1 cellular context compared by ENCODE assay signal in genomic region chr12:12890815-12891645, GRCh38.
TF ChIP-seq lines count a peak whose summit lies in the region.

GPRC5A (plus strand) TSS chr12:12891562; CDS start chr12:12908250, 16,688 bp downstream.

TF ChIP-seq in HEK293, 187 proteins besides CTCF, POLR2A, EP300 and RAD21 (continued from another document and continues in another):
- TF ChIP-seq, protein P1, sequence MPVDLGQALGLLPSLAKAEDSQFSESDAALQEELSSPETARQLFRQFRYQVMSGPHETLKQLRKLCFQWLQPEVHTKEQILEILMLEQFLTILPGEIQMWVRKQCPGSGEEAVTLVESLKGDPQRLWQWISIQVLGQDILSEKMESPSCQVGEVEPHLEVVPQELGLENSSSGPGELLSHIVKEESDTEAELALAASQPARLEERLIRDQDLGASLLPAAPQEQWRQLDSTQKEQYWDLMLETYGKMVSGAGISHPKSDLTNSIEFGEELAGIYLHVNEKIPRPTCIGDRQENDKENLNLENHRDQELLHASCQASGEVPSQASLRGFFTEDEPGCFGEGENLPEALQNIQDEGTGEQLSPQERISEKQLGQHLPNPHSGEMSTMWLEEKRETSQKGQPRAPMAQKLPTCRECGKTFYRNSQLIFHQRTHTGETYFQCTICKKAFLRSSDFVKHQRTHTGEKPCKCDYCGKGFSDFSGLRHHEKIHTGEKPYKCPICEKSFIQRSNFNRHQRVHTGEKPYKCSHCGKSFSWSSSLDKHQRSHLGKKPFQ (tag by site-specific recombination; IDR thresholded peaks at IDR 0.05) = 0 out of 2 replicates have a peak, but pooled peaks have one; percentile 28
- no peak for TF ChIP-seq ZNF280C (tag by site-specific recombination; IDR thresholded peaks at IDR 0.05)
- TF ChIP-seq ZNF544 (tag by site-specific recombination; IDR thresholded peaks at IDR 0.05) = no peak
- TF ChIP-seq ZNF600 (tag by site-specific recombination; IDR thresholded peaks at IDR 0.05) = peak; percentile 96
- TF ChIP-seq ZNF221 (tag by site-specific recombination; IDR thresholded peaks at IDR 0.05; ENCODE audit: borderline replicate concordance) = no peak; the same call in 1 of the 2 replicates
- TF ChIP-seq, protein P2, sequence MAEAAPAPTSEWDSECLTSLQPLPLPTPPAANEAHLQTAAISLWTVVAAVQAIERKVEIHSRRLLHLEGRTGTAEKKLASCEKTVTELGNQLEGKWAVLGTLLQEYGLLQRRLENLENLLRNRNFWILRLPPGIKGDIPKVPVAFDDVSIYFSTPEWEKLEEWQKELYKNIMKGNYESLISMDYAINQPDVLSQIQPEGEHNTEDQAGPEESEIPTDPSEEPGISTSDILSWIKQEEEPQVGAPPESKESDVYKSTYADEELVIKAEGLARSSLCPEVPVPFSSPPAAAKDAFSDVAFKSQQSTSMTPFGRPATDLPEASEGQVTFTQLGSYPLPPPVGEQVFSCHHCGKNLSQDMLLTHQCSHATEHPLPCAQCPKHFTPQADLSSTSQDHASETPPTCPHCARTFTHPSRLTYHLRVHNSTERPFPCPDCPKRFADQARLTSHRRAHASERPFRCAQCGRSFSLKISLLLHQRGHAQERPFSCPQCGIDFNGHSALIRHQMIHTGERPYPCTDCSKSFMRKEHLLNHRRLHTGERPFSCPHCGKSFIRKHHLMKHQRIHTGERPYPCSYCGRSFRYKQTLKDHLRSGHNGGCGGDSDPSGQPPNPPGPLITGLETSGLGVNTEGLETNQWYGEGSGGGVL (tag by site-specific recombination; IDR thresholded peaks at IDR 0.05) = peak; percentile 93
- TF ChIP-seq ZNF24 (tag by site-specific recombination; IDR thresholded peaks at IDR 0.05) = peak; percentile 91
- no peak for TF ChIP-seq ZNF621 (tag by site-specific recombination; IDR thresholded peaks at IDR 0.05)
- TF ChIP-seq ZNF341 (tag by site-specific recombination; IDR thresholded peaks at IDR 0.05; ENCODE audit: low read depth) = peak; percentile 34
- no peak for TF ChIP-seq ZNF791 (tag by site-specific recombination; IDR thresholded peaks at IDR 0.05)
- no peak for TF ChIP-seq REPIN1 (tag by site-specific recombination; IDR thresholded peaks at IDR 0.05; ENCODE audit: low read depth)
- TF ChIP-seq ZNF133 (tag by site-specific recombination; IDR thresholded peaks at IDR 0.05) = peak; percentile 14; the same call in 1 of the 2 replicates
- TF ChIP-seq, protein P3, sequence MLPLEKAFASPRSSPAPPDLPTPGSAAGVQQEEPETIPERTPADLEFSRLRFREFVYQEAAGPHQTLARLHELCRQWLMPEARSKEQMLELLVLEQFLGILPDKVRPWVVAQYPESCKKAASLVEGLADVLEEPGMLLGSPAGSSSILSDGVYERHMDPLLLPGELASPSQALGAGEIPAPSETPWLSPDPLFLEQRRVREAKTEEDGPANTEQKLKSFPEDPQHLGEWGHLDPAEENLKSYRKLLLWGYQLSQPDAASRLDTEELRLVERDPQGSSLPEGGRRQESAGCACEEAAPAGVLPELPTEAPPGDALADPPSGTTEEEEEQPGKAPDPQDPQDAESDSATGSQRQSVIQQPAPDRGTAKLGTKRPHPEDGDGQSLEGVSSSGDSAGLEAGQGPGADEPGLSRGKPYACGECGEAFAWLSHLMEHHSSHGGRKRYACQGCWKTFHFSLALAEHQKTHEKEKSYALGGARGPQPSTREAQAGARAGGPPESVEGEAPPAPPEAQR (tag by site-specific recombination; IDR thresholded peaks at IDR 0.05) = no peak
- peak; percentile 79 for TF ChIP-seq ZNF366 (tag by site-specific recombination; conservative IDR thresholded peaks at IDR 0.05)
- no peak for TF ChIP-seq ZNF776 (tag by site-specific recombination; IDR thresholded peaks at IDR 0.05; ENCODE audit: borderline replicate concordance)
- TF ChIP-seq ZNF23 (tag by site-specific recombination; IDR thresholded peaks at IDR 0.05; ENCODE audit: borderline replicate concordance) = no peak
- TF ChIP-seq OVOL3 (tag by site-specific recombination; IDR thresholded peaks at IDR 0.05) = 0 out of 2 replicates have a peak, but pooled peaks have one; percentile 10
- TF ChIP-seq ZNF302 (tag by site-specific recombination; IDR thresholded peaks at IDR 0.05; ENCODE audit: low read depth) = no peak
- TF ChIP-seq ZNF747 (tag by site-specific recombination; IDR thresholded peaks at IDR 0.05) = no peak
- no peak for TF ChIP-seq ZNF37A (tag by site-specific recombination; IDR thresholded peaks at IDR 0.05)
- TF ChIP-seq ZNF121 (tag by site-specific recombination; IDR thresholded peaks at IDR 0.05) = peak; percentile 72
- TF ChIP-seq YY2 (tag by site-specific recombination; IDR thresholded peaks at IDR 0.05) = no peak
- no peak for TF ChIP-seq ZNF626 (tag by site-specific recombination; IDR thresholded peaks at IDR 0.05)
- TF ChIP-seq ZNF473 (tag by site-specific recombination; IDR thresholded peaks at IDR 0.05) = no peak
- peak; percentile 74; the same call in 1 of the 2 replicates for TF ChIP-seq ZNF324 (tag by site-specific recombination; IDR thresholded peaks at IDR 0.05)
- peak; percentile 17 for TF ChIP-seq ZSCAN23 (tag by site-specific recombination; IDR thresholded peaks at IDR 0.05)
- no peak for TF ChIP-seq ZBTB7A (tag by site-specific recombination; IDR thresholded peaks at IDR 0.05; ENCODE audit: low read depth)
- TF ChIP-seq, protein P4, sequence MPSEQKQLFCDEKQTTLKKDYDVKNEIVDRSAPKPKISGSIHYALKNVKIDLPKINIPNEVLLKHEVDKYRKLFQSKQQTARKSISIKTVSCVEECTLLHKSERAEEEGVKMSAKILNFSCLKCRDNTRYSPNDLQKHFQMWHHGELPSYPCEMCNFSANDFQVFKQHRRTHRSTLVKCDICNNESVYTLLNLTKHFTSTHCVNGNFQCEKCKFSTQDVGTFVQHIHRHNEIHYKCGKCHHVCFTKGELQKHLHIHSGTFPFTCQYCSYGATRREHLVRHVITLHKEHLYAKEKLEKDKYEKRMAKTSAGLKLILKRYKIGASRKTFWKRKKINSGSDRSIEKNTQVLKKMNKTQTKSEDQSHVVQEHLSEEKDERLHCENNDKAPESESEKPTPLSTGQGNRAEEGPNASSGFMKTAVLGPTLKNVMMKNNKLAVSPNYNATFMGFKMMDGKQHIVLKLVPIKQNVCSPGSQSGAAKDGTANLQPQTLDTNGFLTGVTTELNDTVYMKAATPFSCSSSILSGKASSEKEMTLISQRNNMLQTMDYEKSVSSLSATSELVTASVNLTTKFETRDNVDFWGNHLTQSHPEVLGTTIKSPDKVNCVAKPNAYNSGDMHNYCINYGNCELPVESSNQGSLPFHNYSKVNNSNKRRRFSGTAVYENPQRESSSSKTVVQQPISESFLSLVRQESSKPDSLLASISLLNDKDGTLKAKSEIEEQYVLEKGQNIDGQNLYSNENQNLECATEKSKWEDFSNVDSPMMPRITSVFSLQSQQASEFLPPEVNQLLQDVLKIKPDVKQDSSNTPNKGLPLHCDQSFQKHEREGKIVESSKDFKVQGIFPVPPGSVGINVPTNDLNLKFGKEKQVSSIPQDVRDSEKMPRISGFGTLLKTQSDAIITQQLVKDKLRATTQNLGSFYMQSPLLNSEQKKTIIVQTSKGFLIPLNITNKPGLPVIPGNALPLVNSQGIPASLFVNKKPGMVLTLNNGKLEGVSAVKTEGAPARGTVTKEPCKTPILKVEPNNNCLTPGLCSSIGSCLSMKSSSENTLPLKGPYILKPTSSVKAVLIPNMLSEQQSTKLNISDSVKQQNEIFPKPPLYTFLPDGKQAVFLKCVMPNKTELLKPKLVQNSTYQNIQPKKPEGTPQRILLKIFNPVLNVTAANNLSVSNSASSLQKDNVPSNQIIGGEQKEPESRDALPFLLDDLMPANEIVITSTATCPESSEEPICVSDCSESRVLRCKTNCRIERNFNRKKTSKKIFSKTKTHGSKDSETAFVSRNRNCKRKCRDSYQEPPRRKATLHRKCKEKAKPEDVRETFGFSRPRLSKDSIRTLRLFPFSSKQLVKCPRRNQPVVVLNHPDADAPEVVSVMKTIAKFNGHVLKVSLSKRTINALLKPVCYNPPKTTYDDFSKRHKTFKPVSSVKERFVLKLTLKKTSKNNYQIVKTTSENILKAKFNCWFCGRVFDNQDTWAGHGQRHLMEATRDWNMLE (tag by site-specific recombination; conservative IDR thresholded peaks at IDR 0.05; ENCODE audit: low read depth) = no peak
- no peak for TF ChIP-seq ZNF529 (tag by site-specific recombination; IDR thresholded peaks at IDR 0.05; ENCODE audit: insufficient replicate concordance)
- peak; percentile 84 for TF ChIP-seq SP3 (tag by site-specific recombination; IDR thresholded peaks at IDR 0.05)
- TF ChIP-seq, protein P5, sequence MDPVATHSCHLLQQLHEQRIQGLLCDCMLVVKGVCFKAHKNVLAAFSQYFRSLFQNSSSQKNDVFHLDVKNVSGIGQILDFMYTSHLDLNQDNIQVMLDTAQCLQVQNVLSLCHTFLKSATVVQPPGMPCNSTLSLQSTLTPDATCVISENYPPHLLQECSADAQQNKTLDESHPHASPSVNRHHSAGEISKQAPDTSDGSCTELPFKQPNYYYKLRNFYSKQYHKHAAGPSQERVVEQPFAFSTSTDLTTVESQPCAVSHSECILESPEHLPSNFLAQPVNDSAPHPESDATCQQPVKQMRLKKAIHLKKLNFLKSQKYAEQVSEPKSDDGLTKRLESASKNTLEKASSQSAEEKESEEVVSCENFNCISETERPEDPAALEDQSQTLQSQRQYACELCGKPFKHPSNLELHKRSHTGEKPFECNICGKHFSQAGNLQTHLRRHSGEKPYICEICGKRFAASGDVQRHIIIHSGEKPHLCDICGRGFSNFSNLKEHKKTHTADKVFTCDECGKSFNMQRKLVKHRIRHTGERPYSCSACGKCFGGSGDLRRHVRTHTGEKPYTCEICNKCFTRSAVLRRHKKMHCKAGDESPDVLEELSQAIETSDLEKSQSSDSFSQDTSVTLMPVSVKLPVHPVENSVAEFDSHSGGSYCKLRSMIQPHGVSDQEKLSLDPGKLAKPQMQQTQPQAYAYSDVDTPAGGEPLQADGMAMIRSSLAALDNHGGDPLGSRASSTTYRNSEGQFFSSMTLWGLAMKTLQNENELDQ (tag by site-specific recombination; IDR thresholded peaks at IDR 0.05; ENCODE audit: low read depth) = no peak
- TF ChIP-seq, protein P6, sequence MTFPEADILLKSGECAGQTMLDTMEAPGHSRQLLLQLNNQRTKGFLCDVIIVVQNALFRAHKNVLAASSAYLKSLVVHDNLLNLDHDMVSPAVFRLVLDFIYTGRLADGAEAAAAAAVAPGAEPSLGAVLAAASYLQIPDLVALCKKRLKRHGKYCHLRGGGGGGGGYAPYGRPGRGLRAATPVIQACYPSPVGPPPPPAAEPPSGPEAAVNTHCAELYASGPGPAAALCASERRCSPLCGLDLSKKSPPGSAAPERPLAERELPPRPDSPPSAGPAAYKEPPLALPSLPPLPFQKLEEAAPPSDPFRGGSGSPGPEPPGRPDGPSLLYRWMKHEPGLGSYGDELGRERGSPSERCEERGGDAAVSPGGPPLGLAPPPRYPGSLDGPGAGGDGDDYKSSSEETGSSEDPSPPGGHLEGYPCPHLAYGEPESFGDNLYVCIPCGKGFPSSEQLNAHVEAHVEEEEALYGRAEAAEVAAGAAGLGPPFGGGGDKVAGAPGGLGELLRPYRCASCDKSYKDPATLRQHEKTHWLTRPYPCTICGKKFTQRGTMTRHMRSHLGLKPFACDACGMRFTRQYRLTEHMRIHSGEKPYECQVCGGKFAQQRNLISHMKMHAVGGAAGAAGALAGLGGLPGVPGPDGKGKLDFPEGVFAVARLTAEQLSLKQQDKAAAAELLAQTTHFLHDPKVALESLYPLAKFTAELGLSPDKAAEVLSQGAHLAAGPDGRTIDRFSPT (tag by site-specific recombination; IDR thresholded peaks at IDR 0.05) = peak; percentile 89
- peak; percentile 98 for TF ChIP-seq PRDM1 (tag by site-specific recombination; IDR thresholded peaks at IDR 0.05)
- peak; percentile 97 for TF ChIP-seq SCRT1 (tag by site-specific recombination; IDR thresholded peaks at IDR 0.05; ENCODE audit: borderline replicate concordance)
- 0 out of 2 replicates have a peak, but pooled peaks have one; percentile 27 for TF ChIP-seq ZNF391 (tag by site-specific recombination; IDR thresholded peaks at IDR 0.05; ENCODE audit: borderline replicate concordance, low read depth)
- no peak for TF ChIP-seq ZSCAN4 (tag by site-specific recombination; IDR thresholded peaks at IDR 0.05)
- TF ChIP-seq ZNF555 (tag by site-specific recombination; conservative IDR thresholded peaks at IDR 0.05) = no peak
- TF ChIP-seq ZNF707 (tag by site-specific recombination; IDR thresholded peaks at IDR 0.05) = no peak
- no peak for TF ChIP-seq RBAK (tag by site-specific recombination; IDR thresholded peaks at IDR 0.05)
- TF ChIP-seq ZBTB21 (tag by site-specific recombination; IDR thresholded peaks at IDR 0.05) = peak; percentile 98
- no peak for TF ChIP-seq ZNF830 (tag by site-specific recombination; IDR thresholded peaks at IDR 0.05; ENCODE audit: low read depth)
- TF ChIP-seq ZNF140 (tag by site-specific recombination; IDR thresholded peaks at IDR 0.05) = no peak
- no peak for TF ChIP-seq ZNF48 (tag by site-specific recombination; IDR thresholded peaks at IDR 0.05)
- TF ChIP-seq, protein P7, sequence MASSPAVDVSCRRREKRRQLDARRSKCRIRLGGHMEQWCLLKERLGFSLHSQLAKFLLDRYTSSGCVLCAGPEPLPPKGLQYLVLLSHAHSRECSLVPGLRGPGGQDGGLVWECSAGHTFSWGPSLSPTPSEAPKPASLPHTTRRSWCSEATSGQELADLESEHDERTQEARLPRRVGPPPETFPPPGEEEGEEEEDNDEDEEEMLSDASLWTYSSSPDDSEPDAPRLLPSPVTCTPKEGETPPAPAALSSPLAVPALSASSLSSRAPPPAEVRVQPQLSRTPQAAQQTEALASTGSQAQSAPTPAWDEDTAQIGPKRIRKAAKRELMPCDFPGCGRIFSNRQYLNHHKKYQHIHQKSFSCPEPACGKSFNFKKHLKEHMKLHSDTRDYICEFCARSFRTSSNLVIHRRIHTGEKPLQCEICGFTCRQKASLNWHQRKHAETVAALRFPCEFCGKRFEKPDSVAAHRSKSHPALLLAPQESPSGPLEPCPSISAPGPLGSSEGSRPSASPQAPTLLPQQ (tag by site-specific recombination; IDR thresholded peaks at IDR 0.05) = peak; percentile 90
